8 cellular contexts compared by ENCODE assay signal in genomic region chr18:47204908-47205522, GRCh38. TPM values are rescaled to one million over a fixed set of nuclear protein-coding genes. Genes with fewer than 3 reads are reported as not detected.
DNase-seq lines count a peak whose midpoint lies in the region; ATAC-seq and TF ChIP-seq lines count a peak whose summit lies in the region.

No MANE protein-coding gene starts in this region.

- ATAC-seq in mucosa of descending colon (peak; percentile 62), GM18519 (IDR thresholded peaks at IDR 0.05; ENCODE audit: low FRiP score, unreplicated experiment) (no peak)

- peak; percentile 17 for DNase-seq in SKM-1 treated with dmso at 0.1 percent for 144 hours (lab: John Stamatoyannopoulos, UW; ENCODE audit: unreplicated experiment)
- no peak for DNase-seq in SKM-1 (lab: John Stamatoyannopoulos, UW; ENCODE audit: unreplicated experiment)
- DNase-seq in NB4 (ENCODE audit: low read depth), result peak; percentile 37
- DNase-seq in WERI-Rb-1, result peak; percentile 66
- DNase-seq in effector CD4-positive, alpha-beta T cell, result peak; percentile 15
- DNase-seq in mucosa of descending colon, result peak in 2 of 3 donors; percentile 24 to 75
- no peak for DNase-seq in posterior vena cava (ENCODE audit: low spot score)

- TF ChIP-seq CTCF in NB4 (IDR thresholded peaks at IDR 0.05; ENCODE audit: low read depth, low read length) (peak; percentile 83), WERI-Rb-1 (IDR thresholded peaks at IDR 0.05; ENCODE audit: low read depth, low read length) (peak; percentile 91), mucosa of descending colon (IDR thresholded peaks at IDR 0.05) (peak; percentile 54)

- H3K4me3 ChIP-seq in NB4 (ENCODE audit: low read depth, low read length) (no peak overlapping the region), WERI-Rb-1 (ENCODE audit: low read depth, low read length) (no peak overlapping the region), mucosa of descending colon (no peak overlapping the region)

- no peak overlapping the region for H3K27ac ChIP-seq in WERI-Rb-1

- no peak for TF ChIP-seq POLR2A in NB4 (IDR thresholded peaks at IDR 0.05; ENCODE audit: extremely low read depth, insufficient read length)

- intact Hi-C loops in mucosa of descending colon (cut with DNase I, micrococcal nuclease), result no loop called here
- intact Hi-C loops in posterior vena cava (cut with DNase I), result loop anchor here in 1 of 2 donors (5.0 kb wide), 1 partner anchor 108 kb away; no protein-coding TSS in a partner anchor

- no peaks in the 10 kb centered on the region for H3K4me1 ChIP-seq in mucosa of descending colon (ENCODE audit: low read depth)

- H3K27me3 ChIP-seq in WERI-Rb-1 (ENCODE audit: insufficient read depth, low read depth, severe bottlenecking), result no peaks in the 10 kb centered on the region

- H3K36me3 ChIP-seq in WERI-Rb-1 (no peaks in the 10 kb centered on the region), mucosa of descending colon (ENCODE audit: low read depth) (no peaks in the 10 kb centered on the region)

- H3K9me3 ChIP-seq in WERI-Rb-1 (ENCODE audit: severe bottlenecking) (no peaks in the 10 kb centered on the region), mucosa of descending colon (no peaks in the 10 kb centered on the region)

RNA-seq across cellular contexts. Expression of gene IER3IP1, which starts 28.9 kb away (rescaled TPM):
- 10 to 100 TPM in 1 of 3 donors, 1 to 10 TPM in 2; 9.4 to 10.6 (median 9.7) TPM for total RNA-seq in mucosa of descending colon
- 10 to 100 TPM; 11.1 to 13.7 TPM for total RNA-seq in posterior vena cava

RNA-seq across cellular contexts. Expression of gene SKOR2, which starts 46.4 kb away (rescaled TPM):
- total RNA-seq in mucosa of descending colon, result not detected
- total RNA-seq in posterior vena cava, result not detected

RNA-seq across cellular contexts. Expression of gene HDHD2, which starts 54.7 kb away (rescaled TPM):
- total RNA-seq in mucosa of descending colon (10 to 100 TPM; 33.8 to 45.7 (median 37.1) TPM), posterior vena cava (10 to 100 TPM; 28.7 to 30.6 TPM)

Comparison
In these comparisons a context has a peak if more than half of its experiments do, and no peak if none do; other contexts are left out.
1. DNase-seq: peak in SKM-1 treated with dmso at 0.1 percent for 144 hours (single experiment), NB4 (single experiment), WERI-Rb-1 (single experiment), effector CD4-positive, alpha-beta T cell (single experiment) and mucosa of descending colon (2 of 3); none in SKM-1 (single experiment) and posterior vena cava (single experiment).
2. Peak in every context shown above with its lines, with median percentiles within 50 percentile points of each other: CTCF ChIP-seq.